22 cellular contexts compared by ENCODE assay signal in genomic region chr9:134678671-134679443, GRCh38. TPM values are rescaled to one million over a fixed set of nuclear protein-coding genes. Genes with fewer than 3 reads are reported as not detected.
DNase-seq lines count a peak whose midpoint lies in the region; ATAC-seq, FAIRE-seq and TF ChIP-seq lines count a peak whose summit lies in the region.
"Had no signal": no experiment of that assay in that cellular context is flagged by ENCODE, and none has a peak within 500 bp of the region (broad histone marks: within the 10 kb centered on the region; RNA-seq: fewer than 3 reads in every experiment).

No MANE protein-coding gene starts in this region.

- H3K4me1 ChIP-seq in RWPE2 (ENCODE audit: insufficient read depth, poor library complexity, severe bottlenecking) (no peaks in the 10 kb centered on the region), HepG2 (ENCODE audit: insufficient read depth, low read length) (no peaks in the 10 kb centered on the region)

- H2AFZ ChIP-seq in HepG2 (ENCODE audit: low read length) = no peak overlapping the region

- no peaks in the 10 kb centered on the region for H4K20me1 ChIP-seq in HepG2 (ENCODE audit: insufficient read depth, low read length)

- no TSS peak for BruUV-seq in HepG2 (replicated peaks; lab: Mats Ljungman, UMichigan)

- no peaks in the 10 kb centered on the region for H3K27me3 ChIP-seq in RWPE2 (ENCODE audit: insufficient read depth, poor library complexity, severe bottlenecking)
- peaks cover 5 to 42% of the 10 kb centered on the region in 2 experiments; a peak in 4 of 5 replicates for H3K27me3 ChIP-seq in HepG2 (ENCODE audit: control insufficient read depth in 1 of 2, insufficient read depth in 2 of 2, low read length in 2 of 2)
- H3K27me3 ChIP-seq: suprapubic skin had no signal

- TF ChIP-seq CTCF in RWPE2 (IDR thresholded peaks at IDR 0.05; ENCODE audit: poor library complexity, severe bottlenecking) (no peak), HepG2 (CRISPR knock-in tag; IDR thresholded peaks at IDR 0.05) (no peak)

- H3K9ac ChIP-seq in HepG2 (ENCODE audit: insufficient read depth, low read depth, low read length) = no peak overlapping the region

- H3K4me3 ChIP-seq in RWPE2 (ENCODE audit: severe bottlenecking) (no peak overlapping the region), HepG2 (replicated peaks in 1 of 3; ENCODE audit: insufficient read depth in 1 of 3, low read depth in 2 of 3, low read length in 3 of 3) (no peak overlapping the region)
- H3K4me3 ChIP-seq: suprapubic skin had no signal

- no peak for TF ChIP-seq EP300 in HepG2 (IDR thresholded peaks at IDR 0.05; ENCODE audit: low read depth in 2 of 2, low read length in 2 of 2)
- no peak for TF ChIP-seq EP300 in HepG2 (CRISPR knock-in tag; IDR thresholded peaks at IDR 0.05; ENCODE audit: borderline replicate concordance)

- peak; percentile 68 for DNase-seq in DMS79 treated with DMSO at 0.1 percent for 48 hours (lab: John Stamatoyannopoulos, UW)
- DNase-seq in RWPE2 (ENCODE audit: low spot score) = peak; percentile 42
- no peak for DNase-seq in HepG2 (ENCODE audit: low spot score)
- peak; percentile 70 for DNase-seq in posterior vena cava (ENCODE audit: low spot score)
- no peak for DNase-seq in stimulated activated CD4-positive, alpha-beta T cell treated with anti-CD3 and anti-CD28 coated beads, Interleukin-4, amount 100 ng/mL, for 4 hours
- DNase-seq in NCI-H510A treated with DMSO at 0.1 percent for 48 hours (lab: John Stamatoyannopoulos, UW) = no peak
- no peak for DNase-seq in SKM-1 treated with dmso at 0.1 percent for 144 hours (lab: John Stamatoyannopoulos, UW; ENCODE audit: unreplicated experiment)
- DNase-seq: activated CD4-positive, alpha-beta T cell treated with anti-CD3 and anti-CD28 coated beads, Interleukin-2, amount 50 U/mL, for 1 hour; DMS153; GDM1; left colon; NCI-H2029; NCI-H2227 treated with DMSO at 0.1 percent for 48 hours; NCI-H82; stimulated activated CD4-positive, alpha-beta T cell treated with anti-CD3 and anti-CD28 coated beads, Interleukin-2, amount 100 ng/mL, for 24 hours; WERI-Rb-1 had no signal

- ATAC-seq in RWPE2 (ENCODE audit: low read depth) (no peak), HepG2 (no peak), GM21825 (IDR thresholded peaks at IDR 0.05; ENCODE audit: unreplicated experiment) (no peak)
- ATAC-seq: activated T-helper 17 cell treated with anti-CD3 and anti-CD28 coated beads, Interleukin-2, amount 50 U/mL, for 72 hours; left colon had no signal

- no peak overlapping the region for H3K4me2 ChIP-seq in HepG2 (ENCODE audit: low read depth, low read length)

- no peak for TF ChIP-seq RAD21 in HepG2 (CRISPR knock-in tag; IDR thresholded peaks at IDR 0.05)

- FAIRE-seq in HepG2 (lab: Jason Lieb, UNC) = no peak

- CTCF ChIA-PET in HepG2 (lab: Yijun Ruan, JAX; ENCODE audit: low intra/inter-chr PET ratio, low total read pairs) = no interaction called here

- 56% methylated on average over 6 of the region's 17 CpGs for WGBS in HepG2 (ENCODE audit: low lambda C conversion rate)

- in situ Hi-C loops in HepG2 (cut with HindIII; ENCODE audit: extremely low pct_ligation_motif_present, low pct_unique_long_range_greater_than_20kb) = no loop called here

- H3K9me3 ChIP-seq in RWPE2 (ENCODE audit: severe bottlenecking) = no peaks in the 10 kb centered on the region
- H3K9me3 ChIP-seq in HepG2 (ENCODE audit: low read length) = no peaks in the 10 kb centered on the region
- H3K9me3 ChIP-seq: suprapubic skin had no signal

- H3K79me2 ChIP-seq in HepG2 (ENCODE audit: insufficient read depth, low read length) = no peaks in the 10 kb centered on the region

- POLR2A ChIA-PET in HepG2 (lab: Yijun Ruan, JAX) = no interaction called here

- H3K27ac ChIP-seq in RWPE2 (ENCODE audit: poor library complexity, severe bottlenecking) (no peak overlapping the region), HepG2 (ENCODE audit: extremely low read length, insufficient read depth, low read length) (no peak overlapping the region)
- H3K27ac ChIP-seq: HL-60, RWPE1, suprapubic skin, WERI-Rb-1 had no signal

- no peaks in the 10 kb centered on the region for H3K36me3 ChIP-seq in RWPE2 (ENCODE audit: low read depth)
- no peaks in the 10 kb centered on the region for H3K36me3 ChIP-seq in HepG2 (replicated peaks in 1 of 2; ENCODE audit: control insufficient read depth in 1 of 2, insufficient read depth in 2 of 2, low read length in 2 of 2)
- H3K36me3 ChIP-seq: suprapubic skin, WERI-Rb-1 had no signal

- intact Hi-C loops in HepG2 (cut with micrococcal nuclease; ENCODE audit: unreplicated experiment) (no loop called here), posterior vena cava (cut with DNase I) (no loop called here)

- no peak for TF ChIP-seq POLR2A in HepG2 (IDR thresholded peaks at IDR 0.05; ENCODE audit: insufficient read depth in 1 of 2, low read depth in 2 of 2, low read length in 2 of 2)

TF ChIP-seq in HepG2, 621 proteins besides CTCF, POLR2A, EP300 and RAD21:
- TF ChIP-seq RAD51 (IDR thresholded peaks at IDR 0.05; ENCODE audit: borderline replicate concordance) (peak; percentile 44; the same call in 1 of the 2 replicates), ZNF280D (CRISPR knock-in tag; IDR thresholded peaks at IDR 0.05) (no peak)
- TF ChIP-seq, protein P1, sequence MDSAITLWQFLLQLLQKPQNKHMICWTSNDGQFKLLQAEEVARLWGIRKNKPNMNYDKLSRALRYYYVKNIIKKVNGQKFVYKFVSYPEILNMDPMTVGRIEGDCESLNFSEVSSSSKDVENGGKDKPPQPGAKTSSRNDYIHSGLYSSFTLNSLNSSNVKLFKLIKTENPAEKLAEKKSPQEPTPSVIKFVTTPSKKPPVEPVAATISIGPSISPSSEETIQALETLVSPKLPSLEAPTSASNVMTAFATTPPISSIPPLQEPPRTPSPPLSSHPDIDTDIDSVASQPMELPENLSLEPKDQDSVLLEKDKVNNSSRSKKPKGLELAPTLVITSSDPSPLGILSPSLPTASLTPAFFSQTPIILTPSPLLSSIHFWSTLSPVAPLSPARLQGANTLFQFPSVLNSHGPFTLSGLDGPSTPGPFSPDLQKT (CRISPR knock-in tag; IDR thresholded peaks at IDR 0.05; ENCODE audit: borderline replicate concordance) = no peak

RNA-seq across cellular contexts. Expression of gene COL5A1, which starts 37.3 kb away (rescaled TPM):
- total RNA-seq in HepG2 (2016; rRNA removed; fragmentation: Illumina TruSeq; extraction: Trizol) (not detected in 2 replicates), posterior vena cava (100 to 1,000 TPM in 1 of 2 donors, 10 to 100 TPM in 1; 71.1 to 196 TPM)
- total RNA-seq in HepG2 (2016; cell fraction: cytosol; rRNA removed; fragmentation: Illumina TruSeq; extraction: Trizol; ENCODE audit: low read depth) = not detected in 2 replicates
- not detected in 2 replicates for total RNA-seq in HepG2 (2016; cell fraction: insoluble cytoplasmic fraction; rRNA removed; fragmentation: Illumina TruSeq; extraction: Trizol)
- not detected in 2 replicates for total RNA-seq in HepG2 (2016; cell fraction: membrane; rRNA removed; fragmentation: Illumina TruSeq; extraction: Trizol)
- not detected in 2 replicates for total RNA-seq in HepG2 (2016; cell fraction: nucleus; rRNA removed; fragmentation: Illumina TruSeq; extraction: Trizol)
- polyA plus RNA-seq in HepG2 (2011; rRNA removed) = under 0.01 TPM in 1 of 2 replicates, not detected in the other
- polyA plus RNA-seq in HepG2 (2011; cell fraction: cytosol; rRNA removed) = under 0.01 TPM in 1 of 2 replicates, not detected in the other
- 0.07 and 0.08 TPM in 2 replicates for polyA plus RNA-seq in HepG2 (2011; cell fraction: nucleus; rRNA removed)
- not detected in 2 replicates for polyA plus RNA-seq in HepG2 (2012)
- polyA plus RNA-seq in HepG2 (2016; cell fraction: cytosol; fragmentation: Illumina TruSeq; extraction: Trizol; ENCODE audit: low read depth) = not detected in 2 replicates
- polyA plus RNA-seq in HepG2 (2016; cell fraction: insoluble cytoplasmic fraction; fragmentation: Illumina TruSeq; extraction: Trizol; ENCODE audit: low read depth) = not detected in 2 replicates
- polyA plus RNA-seq in HepG2 (2016; cell fraction: membrane; fragmentation: Illumina TruSeq; extraction: Trizol; ENCODE audit: low read depth) = not detected in 2 replicates
- polyA plus RNA-seq in HepG2 (2016; cell fraction: nucleus; fragmentation: Illumina TruSeq; extraction: Trizol; ENCODE audit: insufficient read depth, low read depth) = 0.19 TPM in 1 of 2 replicates, not detected in the other
- polyA minus RNA-seq in HepG2 (2011; rRNA and poly(A)+ RNA removed; ENCODE audit: low replicate concordance) = 0.04 and 20.3 TPM in 2 replicates
- polyA minus RNA-seq in HepG2 (2011; cell fraction: cytosol; rRNA and poly(A)+ RNA removed) = 0.20 TPM in 1 of 2 replicates, not detected in the other
- polyA minus RNA-seq in HepG2 (2011; cell fraction: nucleus; rRNA and poly(A)+ RNA removed) = not detected in 2 replicates
- total RNA-seq: B cell had no signal

Comparison
In these comparisons a context has a peak if more than half of its experiments do, and no peak if none do; other contexts are left out.
1. DNase-seq: peak in DMS79 treated with DMSO at 0.1 percent for 48 hours (single experiment), RWPE2 (single experiment) and posterior vena cava (single experiment); none in HepG2 (single experiment), stimulated activated CD4-positive, alpha-beta T cell treated with anti-CD3 and anti-CD28 coated beads, Interleukin-4, amount 100 ng/mL, for 4 hours (0 of 2), NCI-H510A treated with DMSO at 0.1 percent for 48 hours (single experiment) and SKM-1 treated with dmso at 0.1 percent for 144 hours (single experiment).
2. RNA of gene COL5A1, which starts 37.3 kb away (total RNA-seq): 71.1 to 196 TPM in posterior vena cava; not detected in HepG2; every median in the first group is over 10 times any median in the second.